Comparison of ENCODE assay signal across 1 cellular context in genomic region chr4:2827874-2828751, GRCh38.
A peak's percentile ranks its signal among the peaks of the same experiment; 100 is the strongest.
TF ChIP-seq lines count a peak whose summit lies in the region.

No MANE protein-coding gene starts in this region.

TF ChIP-seq in HepG2, 621 proteins besides CTCF, POLR2A, EP300 and RAD21:
- no peak for TF ChIP-seq MTA3 (CRISPR knock-in tag; IDR thresholded peaks at IDR 0.05)
- TF ChIP-seq, protein P1, sequence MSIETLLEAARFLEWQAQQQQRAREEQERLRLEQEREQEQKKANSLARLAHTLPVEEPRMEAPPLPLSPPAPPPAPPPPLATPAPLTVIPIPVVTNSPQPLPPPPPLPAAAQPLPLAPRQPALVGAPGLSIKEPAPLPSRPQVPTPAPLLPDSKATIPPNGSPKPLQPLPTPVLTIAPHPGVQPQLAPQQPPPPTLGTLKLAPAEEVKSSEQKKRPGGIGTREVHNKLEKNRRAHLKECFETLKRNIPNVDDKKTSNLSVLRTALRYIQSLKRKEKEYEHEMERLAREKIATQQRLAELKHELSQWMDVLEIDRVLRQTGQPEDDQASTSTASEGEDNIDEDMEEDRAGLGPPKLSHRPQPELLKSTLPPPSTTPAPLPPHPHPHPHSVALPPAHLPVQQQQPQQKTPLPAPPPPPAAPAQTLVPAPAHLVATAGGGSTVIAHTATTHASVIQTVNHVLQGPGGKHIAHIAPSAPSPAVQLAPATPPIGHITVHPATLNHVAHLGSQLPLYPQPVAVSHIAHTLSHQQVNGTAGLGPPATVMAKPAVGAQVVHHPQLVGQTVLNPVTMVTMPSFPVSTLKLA (IDR thresholded peaks at IDR 0.05), result peak; percentile 66; the same call in 1 of the 2 replicates
- TF ChIP-seq HNRNPL (IDR thresholded peaks at IDR 0.05; ENCODE audit: low read depth, low read length), result no peak
- peak; percentile 34 for TF ChIP-seq AGO2 (optimal IDR thresholded peaks at IDR 0.05; ENCODE audit: low read depth, low read length)
- TF ChIP-seq ZNF230 (CRISPR knock-in tag; IDR thresholded peaks at IDR 0.05), result no peak
